ENCODE assay signal across 1 cellular context in the genomic region with DNA sequence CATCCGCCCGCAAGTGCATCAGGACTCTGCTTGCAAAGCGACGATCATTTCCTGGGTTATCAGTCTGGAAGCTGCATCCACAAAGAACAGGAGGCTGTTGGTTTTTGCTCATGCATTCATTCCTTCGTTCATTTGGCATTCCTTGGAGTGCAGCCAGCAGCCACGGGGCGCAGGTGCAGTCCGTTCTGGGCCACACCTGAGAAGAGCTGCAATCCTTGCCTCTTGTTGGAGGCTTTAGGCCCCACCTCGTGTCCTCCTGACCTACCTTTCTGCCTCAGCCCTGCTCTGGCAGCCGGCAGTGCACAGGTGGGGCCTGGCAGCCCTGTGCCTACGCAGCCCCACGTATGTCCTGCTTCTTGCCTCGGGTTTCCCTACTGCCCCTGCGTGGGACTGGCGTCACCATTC.
TF ChIP-seq lines count a peak whose summit lies in the region.

No MANE protein-coding gene starts in this region.

TF ChIP-seq in HepG2, 621 proteins besides CTCF, POLR2A, EP300 and RAD21:
- TF ChIP-seq ZNF557 (CRISPR knock-in tag; IDR thresholded peaks at IDR 0.05) (0 out of 2 replicates have a peak, but pooled peaks have one; percentile 11), HMG20B (CRISPR knock-in tag; conservative IDR thresholded peaks at IDR 0.05) (no peak)
TF ChIP-seq in HepG2: peak in this region for 1.
